17 cellular contexts compared by ENCODE assay signal in the genomic region with DNA sequence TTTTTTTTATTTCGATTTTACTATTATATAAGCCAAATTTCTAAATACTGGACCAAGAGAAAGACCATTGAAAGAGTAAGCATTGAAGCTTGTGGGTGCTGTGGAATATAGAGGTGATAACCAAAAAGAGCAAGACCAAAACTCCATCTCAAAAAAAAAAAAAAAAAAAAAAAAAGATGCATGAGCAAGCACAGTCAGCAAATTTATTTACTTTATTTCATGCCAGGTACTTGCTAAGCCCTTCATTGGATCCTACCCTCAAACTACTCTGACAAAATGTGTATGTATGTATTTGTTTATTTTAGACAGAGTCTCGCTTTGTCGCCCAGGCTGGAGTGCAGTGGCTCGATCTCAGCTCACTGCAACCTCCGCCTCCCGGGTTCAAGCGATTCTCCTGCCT. TPM values are rescaled to one million over a fixed set of nuclear protein-coding genes. Genes with fewer than 3 reads are reported as not detected.
A peak's percentile ranks its signal among the peaks of the same experiment; 100 is the strongest.
DNase-seq lines count a peak whose midpoint lies in the region; ATAC-seq, FAIRE-seq and TF ChIP-seq lines count a peak whose summit lies in the region.
"Had no signal": no experiment of that assay in that cellular context is flagged by ENCODE, and none has a peak within 500 bp of the region (broad histone marks: within the 10 kb centered on the region; RNA-seq: fewer than 3 reads in every experiment).

No MANE protein-coding gene starts in this region.

- no peak overlapping the region for H3K4ac ChIP-seq in IMR-90 (ENCODE audit: low read depth, low read length)

- CTCF ChIA-PET in A549 (lab: Yijun Ruan, JAX), result interaction anchor here (0.6 to 0.7 kb wide), 2 partner anchors 218 to 432 kb away, joined by 4 read pairs; no protein-coding TSS in a partner anchor
- CTCF ChIA-PET in IMR-90 (lab: Yijun Ruan, JAX), result no interaction called here
- CTCF ChIA-PET in PC-9 (lab: Charles Lee), result interaction anchor here (0.6 kb wide), 1 partner anchor 487 kb away, joined by 5 read pairs; no protein-coding TSS in a partner anchor

- dilution Hi-C loops in IMR-90 (cut with HindIII; ENCODE audit: low sequenced_read_pairs, unreplicated experiment), result no loop called here

- DNase-seq in A549 (ENCODE audit: low read depth in 1 of 2, low spot score in 1 of 2), result no peak
- no peak for DNase-seq in IMR-90
- DNase-seq in tibial artery, result no peak
- no peak for DNase-seq in NCI-H1048 (lab: John Stamatoyannopoulos, UW)
- DNase-seq in PC-9, result no peak
- DNase-seq: 8988T; C1 segment of cervical spinal cord; CD4-positive, alpha-beta memory T cell; COR-L47; GF-D8; H9; HFFc6 had no signal

- no peaks in the 10 kb centered on the region for H3K9me3 ChIP-seq in A549
- H3K9me3 ChIP-seq in IMR-90 (ENCODE audit: control insufficient read depth, insufficient read depth, low read length), result no peaks in the 10 kb centered on the region
- H3K9me3 ChIP-seq in tibial artery, result no peaks in the 10 kb centered on the region
- H3K9me3 ChIP-seq in PC-9 (ENCODE audit: insufficient read depth, low read depth), result no peaks in the 10 kb centered on the region

- no peak overlapping the region for H3K23ac ChIP-seq in IMR-90 (ENCODE audit: low read depth, low read length)

- H3K9me1 ChIP-seq in IMR-90 (ENCODE audit: insufficient read depth, low read length), result no peaks in the 10 kb centered on the region

- no peak overlapping the region for H3K56ac ChIP-seq in IMR-90 (ENCODE audit: extremely low read depth, insufficient read depth, low read length)

- no peaks in the 10 kb centered on the region for H3K9me2 ChIP-seq in PC-9 (ENCODE audit: insufficient read depth)

- no peak overlapping the region for H2AFZ ChIP-seq in IMR-90 (replicated peaks; ENCODE audit: low read length, poor library complexity)
- no peak overlapping the region for H2AFZ ChIP-seq in PC-9
- H2AFZ ChIP-seq: GM23338 had no signal

- TF ChIP-seq CTCF in A549 (IDR thresholded peaks at IDR 0.05) (no peak), IMR-90 (conservative IDR thresholded peaks at IDR 0.05; ENCODE audit: low read depth, low read length) (no peak), VCaP (conservative IDR thresholded peaks at IDR 0.05) (no peak), tibial artery (IDR thresholded peaks at IDR 0.05) (no peak), PC-9 (conservative IDR thresholded peaks at IDR 0.05) (no peak)

- H3K79me2 ChIP-seq in PC-9 (ENCODE audit: low read depth), result no peaks in the 10 kb centered on the region

- H3K27ac ChIP-seq in A549, result no peak overlapping the region
- H3K27ac ChIP-seq in IMR-90 (ENCODE audit: insufficient read depth, low read length), result no peak overlapping the region
- H3K27ac ChIP-seq in VCaP, result peak overlapping the region; percentile 28; the same call in 1 of the 2 replicates
- no peak overlapping the region for H3K27ac ChIP-seq in tibial artery
- H3K27ac ChIP-seq in PC-9, result no peak overlapping the region

- H3K4me2 ChIP-seq in A549 (no peak overlapping the region), IMR-90 (ENCODE audit: low read depth, low read length) (no peak overlapping the region), PC-9 (no peak overlapping the region)
- H3K4me2 ChIP-seq: GM23338 had no signal

- H3K18ac ChIP-seq in IMR-90 (ENCODE audit: low read depth, low read length), result no peak overlapping the region

- no peak overlapping the region for H2BK5ac ChIP-seq in IMR-90 (ENCODE audit: low read depth, low read length, poor library complexity, severe bottlenecking)

- no peak overlapping the region for H2BK120ac ChIP-seq in IMR-90 (ENCODE audit: low read depth, low read length)

- H4K20me1 ChIP-seq in IMR-90 (ENCODE audit: insufficient read depth, low read length) (no peaks in the 10 kb centered on the region), PC-9 (ENCODE audit: insufficient read depth) (no peaks in the 10 kb centered on the region)

- intact Hi-C loops in IMR-90 (cut with micrococcal nuclease) (no loop called here), tibial artery (cut with DNase I; ENCODE audit: low total_unique reads) (no loop called here), PC-9 (cut with micrococcal nuclease; ENCODE audit: unreplicated experiment) (no loop called here)

- WGBS in A549 (ENCODE audit: missing lambda C conversion rate), result 84% methylated on average over 7 of the region's 7 CpGs
- no CpG with 5 or more reads among the region's 7 CpGs for WGBS in IMR-90 (ENCODE audit: extremely low coverage in 2 of 2, insufficient read length in 1 of 2), 2 experiments

- no peaks in the 10 kb centered on the region for H3F3A ChIP-seq in PC-9 (ENCODE audit: insufficient read depth, low read depth)

- no peak for TF ChIP-seq RAD21 in A549 (conservative IDR thresholded peaks at IDR 0.05 in 1 of 2, IDR thresholded peaks at IDR 0.05 in 1 of 2)
- TF ChIP-seq RAD21 in IMR-90 (IDR thresholded peaks at IDR 0.05; ENCODE audit: low read length), result no peak

- POLR2A ChIA-PET in A549 (lab: Yijun Ruan, JAX) (no interaction called here), IMR-90 (lab: Charles Lee; ENCODE audit: unreplicated experiment) (no interaction called here), PC-9 (lab: Charles Lee; ENCODE audit: unreplicated experiment) (no interaction called here)

- FAIRE-seq in A549 (lab: Jason Lieb, UNC), result no peak
- FAIRE-seq: GM12891, GM18507 had no signal

- no peak overlapping the region for H2BK15ac ChIP-seq in IMR-90 (ENCODE audit: low read depth, low read length)

- no peak overlapping the region for H3K9ac ChIP-seq in IMR-90 (ENCODE audit: low read depth, low read length)

- no peak for TF ChIP-seq EP300 in A549 (IDR thresholded peaks at IDR 0.05)

- in situ Hi-C loops in IMR-90 (cut with MboI; ENCODE audit: low sequenced_read_pairs), result no loop called here

- H2AK5ac ChIP-seq in IMR-90 (ENCODE audit: low read depth, low read length), result no peak overlapping the region

- H4K8ac ChIP-seq in IMR-90 (ENCODE audit: low read depth in 2 of 2, low read length in 2 of 2), result no peak overlapping the region

- no peak overlapping the region for H2AK9ac ChIP-seq in IMR-90 (replicated peaks; ENCODE audit: low read depth, low read length, poor library complexity)

- H3K27me3 ChIP-seq in IMR-90 (ENCODE audit: control insufficient read depth, insufficient read depth, low read length), result peaks cover 7% of the 10 kb centered on the region
- peaks cover 0 to 3% of the 10 kb centered on the region in 2 donors for H3K27me3 ChIP-seq in tibial artery
- H3K27me3 ChIP-seq in PC-9 (ENCODE audit: insufficient read depth, low read depth), result no peaks in the 10 kb centered on the region

- H3K4me1 ChIP-seq in A549 (0 out of 3 replicates have a peak, but pooled peaks cover 3% of the 10 kb centered on the region), IMR-90 (ENCODE audit: control insufficient read depth, insufficient read depth, low read length) (no peaks in the 10 kb centered on the region), tibial artery (no peaks in the 10 kb centered on the region), PC-9 (replicated peaks; ENCODE audit: insufficient read depth) (no peaks in the 10 kb centered on the region; the same call in 1 of the 2 replicates)

- H2BK20ac ChIP-seq in IMR-90 (ENCODE audit: low read depth, low read length), result no peak overlapping the region

- TF ChIP-seq POLR2A in A549 (IDR thresholded peaks at IDR 0.05; ENCODE audit: low read length) (no peak), IMR-90 (IDR thresholded peaks at IDR 0.05; ENCODE audit: low read depth, low read length) (no peak)

- H3K4me3 ChIP-seq in A549 (no peak overlapping the region), IMR-90 (ENCODE audit: insufficient read depth, low read depth, low read length) (no peak overlapping the region), tibial artery (no peak overlapping the region), PC-9 (no peak overlapping the region)
- H3K4me3 ChIP-seq: GM23338 had no signal

- no peak overlapping the region for H4K5ac ChIP-seq in IMR-90 (ENCODE audit: low read depth, low read length)

- no peak for ATAC-seq in A549
- no peak for ATAC-seq in IMR-90 (ENCODE audit: low read depth)
- ATAC-seq: GM23338, HCT116 had no signal

- no peaks in the 10 kb centered on the region for H3K79me1 ChIP-seq in IMR-90 (ENCODE audit: low read depth in 1 of 2, low read length in 2 of 2)

- H3K36me3 ChIP-seq in IMR-90 (ENCODE audit: control insufficient read depth, insufficient read depth, low read length) (no peaks in the 10 kb centered on the region), tibial artery (no peaks in the 10 kb centered on the region), PC-9 (ENCODE audit: low read depth) (no peaks in the 10 kb centered on the region)

- no peak overlapping the region for H3K14ac ChIP-seq in IMR-90 (replicated peaks; ENCODE audit: low read depth, low read length)

- BruUV-seq in IMR-90 (replicated peaks; lab: Mats Ljungman, UMichigan) (no TSS peak), PC-9 (replicated peaks; lab: Mats Ljungman, UMichigan) (no TSS peak)

- H4K91ac ChIP-seq in IMR-90 (ENCODE audit: insufficient read depth, low read depth, low read length), result no peak overlapping the region

TF ChIP-seq in A549, 52 proteins besides CTCF, POLR2A, EP300 and RAD21:
- peak; percentile 53 for TF ChIP-seq MAFK (IDR thresholded peaks at IDR 0.05; ENCODE audit: partially characterized antibody)
- no peak for TF ChIP-seq KDM1A (IDR thresholded peaks at IDR 0.05; ENCODE audit: low read depth)

TF ChIP-seq in IMR-90, 13 proteins besides CTCF, POLR2A, EP300 and RAD21 (continues in another document):
- TF ChIP-seq MAFK (IDR thresholded peaks at IDR 0.05; ENCODE audit: low read depth, low read length), result 0 out of 2 replicates have a peak, but pooled peaks have one; percentile 30
- no peak for TF ChIP-seq CEBPB (IDR thresholded peaks at IDR 0.05; ENCODE audit: low read depth, low read length)
- TF ChIP-seq, protein P1, sequence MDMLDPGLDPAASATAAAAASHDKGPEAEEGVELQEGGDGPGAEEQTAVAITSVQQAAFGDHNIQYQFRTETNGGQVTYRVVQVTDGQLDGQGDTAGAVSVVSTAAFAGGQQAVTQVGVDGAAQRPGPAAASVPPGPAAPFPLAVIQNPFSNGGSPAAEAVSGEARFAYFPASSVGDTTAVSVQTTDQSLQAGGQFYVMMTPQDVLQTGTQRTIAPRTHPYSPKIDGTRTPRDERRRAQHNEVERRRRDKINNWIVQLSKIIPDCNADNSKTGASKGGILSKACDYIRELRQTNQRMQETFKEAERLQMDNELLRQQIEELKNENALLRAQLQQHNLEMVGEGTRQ (IDR thresholded peaks at IDR 0.05; ENCODE audit: low read depth, low read length), result no peak
- TF ChIP-seq RFX5 (IDR thresholded peaks at IDR 0.05; ENCODE audit: low read depth, low read length), result no peak
- TF ChIP-seq CHD1 (IDR thresholded peaks at IDR 0.05; ENCODE audit: low read depth, low read length), result no peak

RNA-seq across cellular contexts. Expression of gene BAK1, which starts 27.8 kb away (rescaled TPM):
- polyA plus RNA-seq in A549 (2011; rRNA removed) (11.9 and 12.6 TPM in 2 replicates), A549 (2017; fragmentation: RNase III; extraction: RNeasy Plus Mini Kit Qiagen cat#74134 plus additional on column Dnase treatment) (16.9 to 19.0 TPM (median 18.8 TPM) in 3 replicates), IMR-90 (2012; rRNA removed) (18.2 and 19.0 TPM in 2 replicates)
- polyA plus RNA-seq in A549 (2012; cell fraction: cytosol; rRNA removed), result 11.5 and 16.6 TPM in 2 replicates
- polyA plus RNA-seq in A549 (2012; cell fraction: nucleus; rRNA removed), result 13.1 and 13.6 TPM in 2 replicates
- 17.3 and 20.9 TPM in 2 replicates for polyA minus RNA-seq in A549 (2011; rRNA and poly(A)+ RNA removed)
- total RNA-seq in IMR-90 (2012; rRNA removed) (12.0 and 12.5 TPM in 2 replicates), PC-9 (2021) (24.6 and 28.4 TPM in 2 replicates)
- 10.5 and 18.3 TPM in 2 replicates for polyA plus RNA-seq in IMR-90 (2012; cell fraction: cytosol; rRNA removed)
- polyA plus RNA-seq in IMR-90 (2012; cell fraction: nucleus; rRNA removed; ENCODE audit: low replicate concordance), result 14.4 and 24.2 TPM in 2 replicates
